ENCODE assay signal across 22 cellular contexts in the genomic region with DNA sequence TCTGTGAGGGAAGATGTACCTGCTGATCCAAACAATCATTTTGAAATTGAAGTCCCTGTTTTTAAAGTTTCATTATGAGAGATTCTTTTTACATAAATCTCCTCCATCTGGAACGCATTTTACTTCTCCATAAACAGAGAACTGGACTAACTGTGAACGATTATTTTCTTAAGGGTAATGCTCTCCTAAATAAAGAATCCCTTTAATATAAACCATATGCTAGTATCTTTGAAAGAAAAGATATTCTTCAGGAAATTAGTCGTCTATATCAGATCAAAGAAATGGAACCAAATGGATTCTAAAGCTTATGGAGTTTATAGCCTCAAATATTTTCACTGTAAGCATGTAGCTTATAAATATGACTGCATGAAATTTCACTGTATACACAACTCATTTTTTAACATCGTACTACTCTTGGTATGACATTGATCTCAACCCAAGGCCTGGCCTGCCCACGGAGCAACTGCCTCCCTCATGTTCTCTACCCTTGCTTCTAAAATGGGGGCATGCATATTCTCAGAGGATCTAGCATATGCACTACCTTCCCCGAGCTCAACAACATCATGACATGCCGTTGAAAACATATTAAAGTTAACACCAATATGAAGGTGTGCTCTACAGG.
DNase-seq lines count a peak whose midpoint lies in the region; ATAC-seq and TF ChIP-seq lines count a peak whose summit lies in the region.
"Had no signal": no experiment of that assay in that cellular context is flagged by ENCODE, and none has a peak within 500 bp of the region (broad histone marks: within the 10 kb centered on the region; RNA-seq: fewer than 3 reads in every experiment).

No MANE protein-coding gene starts in this region.

- CTCF ChIA-PET in BJ (lab: Yijun Ruan, JAX) = interaction anchor here (0.8 to 1.9 kb wide), 2 partner anchors 9 to 182 kb away, joined by 3 to 6 read pairs; no protein-coding TSS in a partner anchor
- CTCF ChIA-PET in WTC11 (lab: Charles Lee) = no interaction called here

- POLR2A ChIA-PET in BJ (lab: Charles Lee) = no interaction called here
- POLR2A ChIA-PET in WTC11 (lab: Charles Lee) = no interaction called here

- H3K27ac ChIP-seq in fibroblast of lung (ENCODE audit: insufficient read depth, low read length) = no peak overlapping the region
- H3K27ac ChIP-seq in sigmoid colon = no peak overlapping the region
- H3K27ac ChIP-seq in left ventricle myocardium inferior (replicated peaks) = no peak overlapping the region
- H3K27ac ChIP-seq: gastrocnemius medialis, KMS-11 had no signal

- H3K4me1 ChIP-seq in fibroblast of lung (ENCODE audit: control insufficient read depth, extremely low read depth, insufficient read depth, low read length) = peaks cover 2% of the 10 kb centered on the region
- H3K4me1 ChIP-seq in sigmoid colon = peaks cover 0 to 15% (median 6%) of the 10 kb centered on the region in 4 donors
- no peaks in the 10 kb centered on the region for H3K4me1 ChIP-seq in left ventricle myocardium inferior
- H3K4me1 ChIP-seq: gastrocnemius medialis had no signal

- H3K4me3 Mint-ChIP-seq in WTC11 = no peak overlapping the region
- no peak overlapping the region for H3K4me3 Mint-ChIP-seq in progenitor cell of endocrine pancreas (ENCODE audit: low read depth)
- H3K4me3 Mint-ChIP-seq: activated CD8-positive, alpha-beta memory T cell treated with anti-CD3 and anti-CD28 coated beads, Interleukin-2, amount 10 ng/mL, durations not matched to agents 7 days and 5 days; central memory CD8-positive, alpha-beta T cell had no signal

- 67 to 70% methylated on average over 7 of the region's 7 CpGs for WGBS in sigmoid colon, 2 donors

- no peak overlapping the region for H3K4me3 ChIP-seq in BJ (ENCODE audit: low read depth, low read length)
- no peak overlapping the region for H3K4me3 ChIP-seq in fibroblast of lung (replicated peaks in 1 of 4; ENCODE audit: control extremely low read depth in 1 of 4, insufficient read depth in 1 of 4, low read depth in 3 of 4, low read length in 4 of 4)
- no peak overlapping the region for H3K4me3 ChIP-seq in sigmoid colon
- H3K4me3 ChIP-seq in left ventricle myocardium inferior = no peak overlapping the region
- H3K4me3 ChIP-seq: gastrocnemius medialis, mucosa of descending colon had no signal

- H3K27me3 Mint-ChIP-seq in WTC11 (ENCODE audit: low read depth) (no peaks in the 10 kb centered on the region), progenitor cell of endocrine pancreas (no peaks in the 10 kb centered on the region)

- no peak for TF ChIP-seq EP300 in sigmoid colon (IDR thresholded peaks at IDR 0.05)

- H3K9me3 ChIP-seq in fibroblast of lung (ENCODE audit: control insufficient read depth, insufficient read depth, low read depth, low read length) (no peaks in the 10 kb centered on the region), sigmoid colon (no peaks in the 10 kb centered on the region), left ventricle myocardium inferior (replicated peaks) (no peaks in the 10 kb centered on the region)
- H3K9me3 ChIP-seq: gastrocnemius medialis, mucosa of descending colon had no signal

- H3K9me3 Mint-ChIP-seq in WTC11 (no peaks in the 10 kb centered on the region), progenitor cell of endocrine pancreas (ENCODE audit: low read depth) (no peaks in the 10 kb centered on the region)
- H3K9me3 Mint-ChIP-seq: activated T-helper 2 cell treated with anti-CD3 and anti-CD28 coated beads, Interferon-gamma antibody, Interleukin-2, Interleukin-4, amounts not matched to agents 10 μg/mL and 5 μg/mL and 100 μg/mL, durations not matched to agents 14 hours and 24 hours and 36 hours; central memory CD8-positive, alpha-beta T cell had no signal

- intact Hi-C loops in sigmoid colon (cut with DNase I) (no loop called here), left ventricle myocardium inferior (cut with micrococcal nuclease) (no loop called here)

- H3K4me2 ChIP-seq in fibroblast of lung (ENCODE audit: extremely low read depth, insufficient read depth, low read length) = no peak overlapping the region
- H3K4me2 ChIP-seq: KMS-11 had no signal

- no peak overlapping the region for H2AFZ ChIP-seq in fibroblast of lung (ENCODE audit: low read length)

- no peak for TF ChIP-seq CTCF in BJ (IDR thresholded peaks at IDR 0.05; ENCODE audit: insufficient read depth, low read depth, low read length)
- TF ChIP-seq CTCF in WTC11 (IDR thresholded peaks at IDR 0.05) = no peak
- no peak for TF ChIP-seq CTCF in fibroblast of lung (conservative IDR thresholded peaks at IDR 0.05 in 1 of 2, IDR thresholded peaks at IDR 0.05 in 1 of 2; ENCODE audit: low read depth in 1 of 2, low read length in 2 of 2)
- TF ChIP-seq CTCF in progenitor cell of endocrine pancreas (IDR thresholded peaks at IDR 0.05; ENCODE audit: unreplicated experiment) = no peak
- TF ChIP-seq CTCF in sigmoid colon (IDR thresholded peaks at IDR 0.05) = no peak
- no peak for TF ChIP-seq CTCF in left ventricle myocardium inferior (IDR thresholded peaks at IDR 0.05; ENCODE audit: borderline replicate concordance)

- no peaks in the 10 kb centered on the region for H4K20me1 ChIP-seq in fibroblast of lung (ENCODE audit: control insufficient read depth, extremely low read depth, insufficient read depth, low read length)

- H3K9ac ChIP-seq in fibroblast of lung (ENCODE audit: insufficient read depth, low read length) = no peak overlapping the region
- H3K9ac ChIP-seq: KMS-11 had no signal

- H3K27ac Mint-ChIP-seq in WTC11 (peak overlapping the region; percentile 63; the same call in 1 of the 2 replicates), progenitor cell of endocrine pancreas (peak overlapping the region; percentile 66)
- H3K27ac Mint-ChIP-seq: activated CD8-positive, alpha-beta memory T cell treated with anti-CD3 and anti-CD28 coated beads, Interleukin-2, amount 10 ng/mL, durations not matched to agents 7 days and 5 days; activated T-helper 2 cell treated with anti-CD3 and anti-CD28 coated beads, Interferon-gamma antibody, Interleukin-2, Interleukin-4, amounts not matched to agents 10 μg/mL and 5 μg/mL and 100 μg/mL, durations not matched to agents 14 hours and 24 hours and 36 hours had no signal

- no peak for TF ChIP-seq POLR2A in sigmoid colon (IDR thresholded peaks at IDR 0.05)

- H3K27me3 ChIP-seq in BJ (ENCODE audit: control insufficient read depth, insufficient read depth, low read length) = no peaks in the 10 kb centered on the region
- H3K27me3 ChIP-seq in fibroblast of lung (ENCODE audit: control insufficient read depth, insufficient read depth, low read length) = no peaks in the 10 kb centered on the region
- no peaks in the 10 kb centered on the region for H3K27me3 ChIP-seq in sigmoid colon
- H3K27me3 ChIP-seq in left ventricle myocardium inferior (ENCODE audit: low read depth) = no peaks in the 10 kb centered on the region
- H3K27me3 ChIP-seq: gastrocnemius medialis had no signal

- H3K36me3 Mint-ChIP-seq in WTC11 (peaks cover 56% of the 10 kb centered on the region), progenitor cell of endocrine pancreas (ENCODE audit: insufficient read depth) (peaks cover 45% of the 10 kb centered on the region)
- H3K36me3 Mint-ChIP-seq: activated CD8-positive, alpha-beta memory T cell treated with anti-CD3 and anti-CD28 coated beads, Interleukin-2, amount 10 ng/mL, durations not matched to agents 7 days and 5 days had no signal

- H3K4me1 Mint-ChIP-seq in WTC11 = no peaks in the 10 kb centered on the region
- peaks cover 8% of the 10 kb centered on the region for H3K4me1 Mint-ChIP-seq in progenitor cell of endocrine pancreas (ENCODE audit: low read depth)
- H3K4me1 Mint-ChIP-seq: activated CD8-positive, alpha-beta memory T cell treated with anti-CD3 and anti-CD28 coated beads, Interleukin-2, amount 10 ng/mL, durations not matched to agents 7 days and 5 days; central memory CD8-positive, alpha-beta T cell had no signal

- peaks cover 13% of the 10 kb centered on the region for H3K36me3 ChIP-seq in BJ (ENCODE audit: control insufficient read depth, insufficient read depth, low read length)
- H3K36me3 ChIP-seq in fibroblast of lung (ENCODE audit: control insufficient read depth, insufficient read depth, low read length) = peaks cover 2% of the 10 kb centered on the region
- H3K36me3 ChIP-seq in sigmoid colon = peaks cover 0 to 23% (median 3%) of the 10 kb centered on the region in 4 donors
- peaks cover 22% of the 10 kb centered on the region for H3K36me3 ChIP-seq in left ventricle myocardium inferior
- H3K36me3 ChIP-seq: gastrocnemius medialis had no signal

- peak; percentile 51 for DNase-seq in BJ (ENCODE audit: low read depth)
- no peak for DNase-seq in WTC11 (ENCODE audit: low spot score)
- DNase-seq in fibroblast of lung (ENCODE audit: low read depth in 2 of 2) = peak; percentile 27 to 50
- no peak for DNase-seq in progenitor cell of endocrine pancreas (ENCODE audit: low spot score, unreplicated experiment)
- no peak for DNase-seq in sigmoid colon
- no peak for DNase-seq in occipital lobe (lab: John Stamatoyannopoulos, UW)
- no peak for DNase-seq in left ventricle myocardium inferior
- DNase-seq: activated CD4-positive, alpha-beta T cell treated with anti-CD3 and anti-CD28 coated beads for 1 hour; activated CD8-positive, alpha-beta memory T cell treated with anti-CD3 and anti-CD28 coated beads, Interleukin-2, amount 10 ng/mL, durations not matched to agents 7 days and 5 days; DMS79 treated with DMSO at 0.1 percent for 48 hours; effector memory CD4-positive, alpha-beta T cell; gastrocnemius medialis; GOT3; mucosa of descending colon; NCI-H2029 treated with DMSO at 0.1 percent for 48 hours; NCI-H446 treated with DMSO at 0.1 percent for 48 hours; stimulated activated CD8-positive, alpha-beta memory T cell treated with anti-CD3 and anti-CD28 coated beads, Interleukin-4, amount 100 ng/mL, for 48 hours; T1000 had no signal

- no peaks in the 10 kb centered on the region for H3K79me2 ChIP-seq in fibroblast of lung (ENCODE audit: control insufficient read depth, insufficient read depth, low read length)

- ATAC-seq in WTC11 (no peak), GM21447 (IDR thresholded peaks at IDR 0.05; ENCODE audit: unreplicated experiment) (no peak)
- ATAC-seq: activated CD8-positive, alpha-beta memory T cell treated with anti-CD3 and anti-CD28 coated beads, Interleukin-2, amount 10 ng/mL, durations not matched to agents 7 days and 5 days; gastrocnemius medialis; mucosa of descending colon had no signal

TF ChIP-seq in WTC11, 78 proteins besides CTCF, POLR2A, EP300 and RAD21 (continues in another document):
- TF ChIP-seq, protein P1, sequence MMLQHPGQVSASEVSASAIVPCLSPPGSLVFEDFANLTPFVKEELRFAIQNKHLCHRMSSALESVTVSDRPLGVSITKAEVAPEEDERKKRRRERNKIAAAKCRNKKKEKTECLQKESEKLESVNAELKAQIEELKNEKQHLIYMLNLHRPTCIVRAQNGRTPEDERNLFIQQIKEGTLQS (CRISPR knock-in tag; conservative IDR thresholded peaks at IDR 0.05) = no peak
- no peak for TF ChIP-seq CREB1 (CRISPR knock-in tag; IDR thresholded peaks at IDR 0.05)
- no peak for TF ChIP-seq RORB (CRISPR knock-in tag; IDR thresholded peaks at IDR 0.05)

Comparison
In these comparisons a context has a peak if more than half of its experiments do, and no peak if none do; other contexts are left out.
1. DNase-seq: peak in BJ (single experiment) and fibroblast of lung (2 of 2); none in WTC11 (single experiment), progenitor cell of endocrine pancreas (single experiment), sigmoid colon (single experiment), occipital lobe (single experiment) and left ventricle myocardium inferior (single experiment).